ENCODE assay signal across 8 cellular contexts in genomic region chr7:26187380-26188290, GRCh38. TPM values are rescaled to one million over a fixed set of nuclear protein-coding genes. Genes with fewer than 3 reads are reported as not detected.
DNase-seq lines count a peak whose midpoint lies in the region; ATAC-seq, FAIRE-seq and TF ChIP-seq lines count a peak whose summit lies in the region.

No MANE protein-coding gene starts in this region.

- TF ChIP-seq EP300 in A549 (IDR thresholded peaks at IDR 0.05) = no peak

- peak; percentile 14 to 26; a peak in 4 of 6 replicates for ATAC-seq in A549
- ATAC-seq in RWPE2 (ENCODE audit: low read depth) = peak; percentile 4; the same call in 2 of the 3 replicates
- ATAC-seq in esophagus mucosa = peak; percentile 12
- ATAC-seq in HG03135 (IDR thresholded peaks at IDR 0.05; ENCODE audit: unreplicated experiment) = no peak
- ATAC-seq in HG03457 (IDR thresholded peaks at IDR 0.05; ENCODE audit: unreplicated experiment) = no peak

- no peak for TF ChIP-seq RAD21 in A549 (conservative IDR thresholded peaks at IDR 0.05 in 1 of 2, IDR thresholded peaks at IDR 0.05 in 1 of 2)

- CTCF ChIA-PET in A549 (lab: Yijun Ruan, JAX) = interaction anchor here (0.9 to 3.2 kb wide), 7 partner anchors 10 to 295 kb away, joined by 3 to 31 read pairs (median 5); partner anchors contain the start of gene NFE2L3

- H3K9me3 ChIP-seq in A549 (no peaks in the 10 kb centered on the region), RWPE2 (ENCODE audit: severe bottlenecking) (no peaks in the 10 kb centered on the region)

- H3K36me3 ChIP-seq in RWPE2 (ENCODE audit: low read depth) = peaks cover 77% of the 10 kb centered on the region

- POLR2A ChIA-PET in A549 (lab: Yijun Ruan, JAX) = interaction anchor here (1.2 to 3.8 kb wide), 9 partner anchors 7 to 97 kb away, joined by 3 to 42 read pairs (median 9); partner anchors contain the start of genes CBX3, HNRNPA2B1 and NFE2L3

- TF ChIP-seq CTCF in A549 (IDR thresholded peaks at IDR 0.05) (no peak), GM12865 (IDR thresholded peaks at IDR 0.05; ENCODE audit: insufficient read depth, low read depth, low read length, missing control alignments) (no peak), RWPE2 (IDR thresholded peaks at IDR 0.05; ENCODE audit: poor library complexity, severe bottlenecking) (no peak)

- H3K27ac ChIP-seq in A549 (peak overlapping the region in 1 of 2 experiments; percentile 57; a peak in 2 of 6 replicates), RWPE2 (ENCODE audit: poor library complexity, severe bottlenecking) (no peak overlapping the region)

- WGBS in A549 (ENCODE audit: missing lambda C conversion rate) = 78% methylated on average over 13 of the region's 13 CpGs

- H3K4me2 ChIP-seq in A549 = no peak overlapping the region

- no peak for FAIRE-seq in A549 (lab: Jason Lieb, UNC)

- no peak for TF ChIP-seq POLR2A in A549 (IDR thresholded peaks at IDR 0.05; ENCODE audit: low read length)

- H3K4me3 ChIP-seq in A549 (no peak overlapping the region), GM12865 (ENCODE audit: low read depth, low read length) (no peak overlapping the region), RWPE2 (ENCODE audit: severe bottlenecking) (no peak overlapping the region)

- no peaks in the 10 kb centered on the region for H3K27me3 ChIP-seq in RWPE2 (ENCODE audit: insufficient read depth, poor library complexity, severe bottlenecking)

- DNase-seq in A549 (ENCODE audit: low read depth in 1 of 2, low spot score in 1 of 2) = no peak
- DNase-seq in GM12865 (ENCODE audit: low read depth) = peak; percentile 57
- no peak for DNase-seq in RWPE2 (ENCODE audit: low spot score)
- no peak for DNase-seq in kidney glomerular epithelial cell (lab: John Stamatoyannopoulos, UW)
- DNase-seq in globus pallidus (ENCODE audit: low spot score) = no peak

- H3K4me1 ChIP-seq in A549 = peaks cover 95% of the 10 kb centered on the region
- no peaks in the 10 kb centered on the region for H3K4me1 ChIP-seq in RWPE2 (ENCODE audit: insufficient read depth, poor library complexity, severe bottlenecking)

TF ChIP-seq in A549, 52 proteins besides CTCF, POLR2A, EP300 and RAD21 (continues in another document):
- TF ChIP-seq EHF (CRISPR knock-in tag; IDR thresholded peaks at IDR 0.05) (no peak), TP53 (CRISPR knock-in tag; IDR thresholded peaks at IDR 0.05) (peak; percentile 88; the same call in 1 of the 2 replicates), CBX2 (IDR thresholded peaks at IDR 0.05; ENCODE audit: borderline replicate concordance, low read depth) (no peak), BHLHE40 (IDR thresholded peaks at IDR 0.05; ENCODE audit: low read depth, low read length) (no peak), CEBPB (IDR thresholded peaks at IDR 0.05) (peak; percentile 14 to 74; a peak in 3 of 4 replicates), RARB (CRISPR knock-in tag; IDR thresholded peaks at IDR 0.05) (peak; percentile 81), TFCP2L1 (CRISPR knock-in tag; IDR thresholded peaks at IDR 0.05) (peak; percentile 93), CBX8 (IDR thresholded peaks at IDR 0.05) (no peak), NFE2L2 (conservative IDR thresholded peaks at IDR 0.05; ENCODE audit: low read length) (no peak; the same call in 1 of the 2 replicates), USF2 (IDR thresholded peaks at IDR 0.05) (no peak), RFX5 (IDR thresholded peaks at IDR 0.05) (no peak), SREBF2 (IDR thresholded peaks at IDR 0.05) (no peak), BCL3 (IDR thresholded peaks at IDR 0.05) (no peak), ZFP36 (IDR thresholded peaks at IDR 0.05; ENCODE audit: borderline replicate concordance, partially characterized antibody) (no peak), ATOH8 (CRISPR knock-in tag; IDR thresholded peaks at IDR 0.05; ENCODE audit: low read depth) (peak; percentile 40; the same call in 1 of the 2 replicates), CHD4 (IDR thresholded peaks at IDR 0.05; ENCODE audit: borderline replicate concordance) (no peak), RNF2 (IDR thresholded peaks at IDR 0.05; ENCODE audit: borderline replicate concordance, low read depth) (no peak), KDM5A (IDR thresholded peaks at IDR 0.05) (no peak), MYC (IDR thresholded peaks at IDR 0.05; ENCODE audit: borderline replicate concordance, low read length) (no peak), NPAS2 (CRISPR knock-in tag; IDR thresholded peaks at IDR 0.05; ENCODE audit: borderline replicate concordance) (no peak), FOSL2 (IDR thresholded peaks at IDR 0.05) (no peak), FOSL2 (CRISPR knock-in tag; IDR thresholded peaks at IDR 0.05) (no peak), HEYL (CRISPR knock-in tag; IDR thresholded peaks at IDR 0.05) (no peak), EHMT2 (IDR thresholded peaks at IDR 0.05; ENCODE audit: low read depth) (no peak), HOXB13 (CRISPR knock-in tag; IDR thresholded peaks at IDR 0.05; ENCODE audit: low read depth) (no peak), MAX (IDR thresholded peaks at IDR 0.05) (no peak), HMGXB4 (CRISPR knock-in tag; IDR thresholded peaks at IDR 0.05; ENCODE audit: borderline replicate concordance) (peak; percentile 18; the same call in 1 of the 2 replicates), RCOR1 (IDR thresholded peaks at IDR 0.05; ENCODE audit: low read depth, low read length) (no peak), JUNB (IDR thresholded peaks at IDR 0.05) (no peak)

RNA-seq across cellular contexts. Expression of gene HNRNPA2B1, which starts 12.9 kb away (rescaled TPM):
- polyA plus RNA-seq in A549 (2011; rRNA removed) (595 and 1,070 TPM in 2 replicates), A549 (2017; fragmentation: RNase III; extraction: RNeasy Plus Mini Kit Qiagen cat#74134 plus additional on column Dnase treatment) (2,246 to 2,255 TPM (median 2,251 TPM) in 3 replicates)
- polyA plus RNA-seq in A549 (2012; cell fraction: cytosol; rRNA removed) = 507 and 660 TPM in 2 replicates
- 180 and 246 TPM in 2 replicates for polyA plus RNA-seq in A549 (2012; cell fraction: nucleus; rRNA removed)
- polyA minus RNA-seq in A549 (2011; rRNA and poly(A)+ RNA removed) = 124 and 138 TPM in 2 replicates
- 231 TPM for total RNA-seq in esophagus mucosa

RNA-seq across cellular contexts. Expression of gene CBX3, which starts 13.9 kb away (rescaled TPM):
- polyA plus RNA-seq in A549 (2011; rRNA removed) (177 and 275 TPM in 2 replicates), A549 (2017; fragmentation: RNase III; extraction: RNeasy Plus Mini Kit Qiagen cat#74134 plus additional on column Dnase treatment) (286 to 298 TPM (median 288 TPM) in 3 replicates)
- 82.7 and 88.6 TPM in 2 replicates for polyA plus RNA-seq in A549 (2012; cell fraction: cytosol; rRNA removed)
- 58.0 and 66.0 TPM in 2 replicates for polyA plus RNA-seq in A549 (2012; cell fraction: nucleus; rRNA removed)
- polyA minus RNA-seq in A549 (2011; rRNA and poly(A)+ RNA removed) = 19.6 and 28.2 TPM in 2 replicates
- total RNA-seq in esophagus mucosa = 61.4 TPM

RNA-seq across cellular contexts. Expression of gene NFE2L3, which starts 35.6 kb away (rescaled TPM):
- polyA plus RNA-seq in A549 (2011; rRNA removed) (9.6 and 11.4 TPM in 2 replicates), A549 (2017; fragmentation: RNase III; extraction: RNeasy Plus Mini Kit Qiagen cat#74134 plus additional on column Dnase treatment) (4.9 to 10.0 TPM (median 6.7 TPM) in 3 replicates)
- polyA plus RNA-seq in A549 (2012; cell fraction: cytosol; rRNA removed) = 3.8 and 4.8 TPM in 2 replicates
- 6.3 and 8.0 TPM in 2 replicates for polyA plus RNA-seq in A549 (2012; cell fraction: nucleus; rRNA removed)
- 3.1 and 3.4 TPM in 2 replicates for polyA minus RNA-seq in A549 (2011; rRNA and poly(A)+ RNA removed)
- total RNA-seq in esophagus mucosa = 1.8 TPM

Comparison
In these comparisons a context has a peak if more than half of its experiments do, and no peak if none do; other contexts are left out.
1. ATAC-seq: peak in A549 (2 of 2), RWPE2 (single experiment) and esophagus mucosa (single experiment); none in HG03135 (single experiment) and HG03457 (single experiment).